In the genomic region with DNA sequence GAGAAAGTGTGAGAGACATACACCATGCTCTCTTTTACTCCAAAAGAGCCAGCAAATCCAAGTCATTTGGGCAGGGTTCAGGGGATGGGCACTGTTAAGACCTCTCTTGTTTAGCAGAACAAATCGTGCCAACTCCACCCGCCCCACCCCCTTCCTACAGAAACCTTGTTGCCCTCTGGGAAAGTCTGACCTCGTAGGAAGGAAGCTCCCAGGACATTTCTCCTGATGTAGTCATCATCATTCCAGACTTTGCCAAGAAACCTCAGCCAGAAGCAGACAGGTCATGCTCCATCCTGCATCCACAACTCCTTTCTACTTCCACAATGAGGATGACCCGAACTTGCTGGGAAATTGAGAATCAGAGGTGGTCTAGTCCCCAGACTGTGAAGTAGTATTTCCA, we compare ENCODE assay signal across 12 cellular contexts. TPM values are rescaled to one million over a fixed set of nuclear protein-coding genes. Genes with fewer than 3 reads are reported as not detected.
DNase-seq lines count a peak whose midpoint lies in the region; ATAC-seq and TF ChIP-seq lines count a peak whose summit lies in the region.
"Had no signal": no experiment of that assay in that cellular context is flagged by ENCODE, and none has a peak within 500 bp of the region (broad histone marks: within the 10 kb centered on the region; RNA-seq: fewer than 3 reads in every experiment).

No MANE protein-coding gene starts in this region.

- CTCF ChIA-PET in activated CD8-positive, alpha-beta T cell treated with anti-CD3 and anti-CD28 coated beads for 36 hours (lab: Charles Lee): interaction anchor here (2.6 to 3.2 kb wide), 2 partner anchors 9 to 32 kb away, joined by 11 to 12 read pairs; no protein-coding TSS in a partner anchor

- no peak overlapping the region for H2AFZ ChIP-seq in fibroblast of lung (ENCODE audit: low read length)

- no peak for TF ChIP-seq POLR2A in vagina (IDR thresholded peaks at IDR 0.05)

- peaks cover 4% of the 10 kb centered on the region for H3K27me3 Mint-ChIP-seq in activated CD8-positive, alpha-beta T cell treated with anti-CD3 and anti-CD28 coated beads for 36 hours

- no peaks in the 10 kb centered on the region for H4K20me1 ChIP-seq in fibroblast of lung (ENCODE audit: control insufficient read depth, extremely low read depth, insufficient read depth, low read length)

- no peaks in the 10 kb centered on the region for H3K36me3 ChIP-seq in RWPE2 (ENCODE audit: low read depth)
- no peaks in the 10 kb centered on the region for H3K36me3 ChIP-seq in fibroblast of lung (ENCODE audit: control insufficient read depth, insufficient read depth, low read length)
- no peaks in the 10 kb centered on the region for H3K36me3 ChIP-seq in skeletal muscle satellite cell (ENCODE audit: insufficient read depth, low read length)
- H3K36me3 ChIP-seq in vagina: no peaks in the 10 kb centered on the region
- H3K36me3 ChIP-seq: uterus had no signal

- no peak overlapping the region for H3K4me3 Mint-ChIP-seq in activated CD8-positive, alpha-beta T cell treated with anti-CD3 and anti-CD28 coated beads for 36 hours
- H3K4me3 Mint-ChIP-seq: activated naive CD4-positive, alpha-beta T cell treated with anti-CD3 and anti-CD28 coated beads for 36 hours had no signal

- H3K4me1 ChIP-seq in RWPE2 (ENCODE audit: insufficient read depth, poor library complexity, severe bottlenecking) (peaks cover 51% of the 10 kb centered on the region), fibroblast of lung (ENCODE audit: control insufficient read depth, extremely low read depth, insufficient read depth, low read length) (peaks cover 35% of the 10 kb centered on the region), skeletal muscle satellite cell (ENCODE audit: control insufficient read depth, insufficient read depth, low read length) (peaks cover 66% of the 10 kb centered on the region), vagina (peaks cover 68% of the 10 kb centered on the region)
- H3K4me1 ChIP-seq: uterus had no signal

- intact Hi-C loops in vagina (cut with DNase I): no loop called here
- intact Hi-C loops in activated CD8-positive, alpha-beta T cell treated with anti-CD3 and anti-CD28 coated beads for 36 hours (cut with micrococcal nuclease): no loop called here

- H3K9me3 Mint-ChIP-seq in activated CD8-positive, alpha-beta T cell treated with anti-CD3 and anti-CD28 coated beads for 36 hours: no peaks in the 10 kb centered on the region
- H3K9me3 Mint-ChIP-seq: activated naive CD4-positive, alpha-beta T cell treated with anti-CD3 and anti-CD28 coated beads for 36 hours had no signal

- H3K4me2 ChIP-seq in fibroblast of lung (ENCODE audit: extremely low read depth, insufficient read depth, low read length): peak overlapping the region; percentile 25
- peak overlapping the region; percentile 51 for H3K4me2 ChIP-seq in skeletal muscle satellite cell (ENCODE audit: low read length)

- H3K79me2 ChIP-seq in fibroblast of lung (ENCODE audit: control insufficient read depth, insufficient read depth, low read length): no peaks in the 10 kb centered on the region

- no peaks in the 10 kb centered on the region for H3K36me3 Mint-ChIP-seq in activated CD8-positive, alpha-beta T cell treated with anti-CD3 and anti-CD28 coated beads for 36 hours (ENCODE audit: low read depth)

- H3K27me3 ChIP-seq in RWPE2 (ENCODE audit: insufficient read depth, poor library complexity, severe bottlenecking): no peaks in the 10 kb centered on the region
- peaks cover 2% of the 10 kb centered on the region for H3K27me3 ChIP-seq in fibroblast of lung (ENCODE audit: control insufficient read depth, insufficient read depth, low read length)
- peaks cover 10% of the 10 kb centered on the region for H3K27me3 ChIP-seq in skeletal muscle satellite cell (ENCODE audit: control insufficient read depth, insufficient read depth, low read length)
- no peaks in the 10 kb centered on the region for H3K27me3 ChIP-seq in vagina
- H3K27me3 ChIP-seq: uterus had no signal

- H3K4me3 ChIP-seq in RWPE2 (ENCODE audit: severe bottlenecking): no peak overlapping the region
- no peak overlapping the region for H3K4me3 ChIP-seq in fibroblast of lung (replicated peaks in 1 of 4; ENCODE audit: control extremely low read depth in 1 of 4, insufficient read depth in 1 of 4, low read depth in 3 of 4, low read length in 4 of 4)
- peak overlapping the region; percentile 48 for H3K4me3 ChIP-seq in skeletal muscle satellite cell (ENCODE audit: low read length)
- H3K4me3 ChIP-seq in vagina: no peak overlapping the region
- H3K4me3 ChIP-seq: uterus had no signal

- no peak overlapping the region for H3K27ac Mint-ChIP-seq in activated CD8-positive, alpha-beta T cell treated with anti-CD3 and anti-CD28 coated beads for 36 hours
- H3K27ac Mint-ChIP-seq: activated naive CD4-positive, alpha-beta T cell treated with anti-CD3 and anti-CD28 coated beads for 36 hours had no signal

- H3K4me1 Mint-ChIP-seq in activated CD8-positive, alpha-beta T cell treated with anti-CD3 and anti-CD28 coated beads for 36 hours (ENCODE audit: low read depth): peaks cover 13% of the 10 kb centered on the region

- H3K9me3 ChIP-seq in RWPE2 (ENCODE audit: severe bottlenecking): no peaks in the 10 kb centered on the region
- H3K9me3 ChIP-seq in fibroblast of lung (ENCODE audit: control insufficient read depth, insufficient read depth, low read depth, low read length): no peaks in the 10 kb centered on the region
- H3K9me3 ChIP-seq in skeletal muscle satellite cell (replicated peaks; ENCODE audit: low read length): no peaks in the 10 kb centered on the region
- H3K9me3 ChIP-seq in vagina: no peaks in the 10 kb centered on the region
- H3K9me3 ChIP-seq: uterus had no signal

- POLR2A ChIA-PET in activated CD8-positive, alpha-beta T cell treated with anti-CD3 and anti-CD28 coated beads for 36 hours (lab: Charles Lee): interaction anchor here (1.1 kb wide), 1 partner anchor 97 kb away, joined by 3 read pairs; no protein-coding TSS in a partner anchor

- TF ChIP-seq CTCF in RWPE2 (IDR thresholded peaks at IDR 0.05; ENCODE audit: poor library complexity, severe bottlenecking) (no peak), fibroblast of lung (conservative IDR thresholded peaks at IDR 0.05 in 1 of 2, IDR thresholded peaks at IDR 0.05 in 1 of 2; ENCODE audit: low read depth in 1 of 2, low read length in 2 of 2) (no peak), vagina (IDR thresholded peaks at IDR 0.05) (no peak)
- no peak for TF ChIP-seq CTCF in activated CD8-positive, alpha-beta T cell treated with anti-CD3 and anti-CD28 coated beads for 36 hours (IDR thresholded peaks at IDR 0.05)

- H3K27ac ChIP-seq in RWPE2 (ENCODE audit: poor library complexity, severe bottlenecking) (peak overlapping the region; percentile 93), fibroblast of lung (ENCODE audit: insufficient read depth, low read length) (no peak overlapping the region), vagina (no peak overlapping the region)
- H3K27ac ChIP-seq: uterus had no signal

- H3K9ac ChIP-seq in fibroblast of lung (ENCODE audit: insufficient read depth, low read length) (no peak overlapping the region), skeletal muscle satellite cell (ENCODE audit: low read depth, low read length) (peak overlapping the region; percentile 19)

- peak; percentile 65 for ATAC-seq in RWPE2 (ENCODE audit: low read depth)
- no peak for ATAC-seq in activated CD8-positive, alpha-beta T cell treated with anti-CD3 and anti-CD28 coated beads for 36 hours

- DNase-seq in GM04504 (ENCODE audit: low read depth) (peak; percentile 63), RWPE2 (ENCODE audit: low spot score) (peak; percentile 91), fibroblast of lung (ENCODE audit: low read depth in 2 of 2) (peak; percentile 39 to 87), vagina (ENCODE audit: extremely low spot score in 2 of 2) (no peak), Kasumi-1 (lab: John Stamatoyannopoulos, UW) (no peak)
- no peak for DNase-seq in activated CD8-positive, alpha-beta T cell treated with anti-CD3 and anti-CD28 coated beads for 36 hours
- no peak for DNase-seq in activated T-cell treated with anti-CD3 and anti-CD28 coated beads, Interleukin-2, amount 50 U/mL, for 1 hour
- DNase-seq: activated CD4-positive, alpha-beta T cell treated with anti-CD3 and anti-CD28 coated beads, Interleukin-2, amount 50 U/mL, for 4 hours; NCI-H774; uterus had no signal

RNA-seq across cellular contexts. Expression of a gene that starts 57.7 kb away (rescaled TPM):
- total RNA-seq in fibroblast of lung (6.4 and 17.0 TPM in 2 replicates), vagina (6.4 TPM)
- polyA plus RNA-seq in fibroblast of lung: 34.2 and 93.9 TPM in 2 replicates
- 16.2 and 54.5 TPM in 2 replicates for polyA plus RNA-seq in fibroblast of lung (2012)
- polyA minus RNA-seq in fibroblast of lung (ENCODE audit: low replicate concordance): 10.7 and 53.5 TPM in 2 replicates
- 35.2 and 49.1 TPM in 2 replicates for total RNA-seq in skeletal muscle satellite cell (2012; rRNA removed)
- 100 to 1,000 TPM in 1 of 2 experiments, 10 to 100 TPM in 1; 99.8 to 102 TPM for total RNA-seq in activated CD8-positive, alpha-beta T cell treated with anti-CD3 and anti-CD28 coated beads for 36 hours

Comparison
In these comparisons a context has a peak if more than half of its experiments do, and no peak if none do; other contexts are left out.
1. DNase-seq: peak in GM04504 (single experiment), RWPE2 (single experiment) and fibroblast of lung (2 of 2); none in vagina (0 of 2), Kasumi-1 (0 of 2), activated CD8-positive, alpha-beta T cell treated with anti-CD3 and anti-CD28 coated beads for 36 hours (single experiment) and activated T-cell treated with anti-CD3 and anti-CD28 coated beads, Interleukin-2, amount 50 U/mL, for 1 hour (single experiment).